Comparison of ENCODE assay signal across 37 cellular contexts in the genomic region with DNA sequence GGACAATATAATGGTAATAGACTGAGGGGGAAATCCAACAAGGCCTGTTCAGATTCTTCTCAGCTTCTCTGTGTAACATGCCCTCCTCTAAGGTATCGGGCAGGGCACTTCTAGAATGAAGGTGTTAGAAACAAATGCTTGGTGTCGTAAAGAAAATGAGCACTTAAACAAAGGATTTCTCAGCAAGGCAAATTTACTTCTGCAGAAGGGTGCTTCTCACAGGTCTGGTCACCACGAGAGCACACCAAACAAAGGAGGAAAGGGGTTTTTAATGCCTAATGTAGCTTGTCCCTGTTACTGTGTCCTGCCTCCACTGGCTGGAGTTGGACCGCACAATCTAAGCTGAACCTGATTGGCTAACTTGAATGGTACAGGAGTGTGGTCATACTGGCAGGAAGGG.
DNase-seq lines count a peak whose midpoint lies in the region; ATAC-seq, FAIRE-seq and TF ChIP-seq lines count a peak whose summit lies in the region.
"Had no signal": no experiment of that assay in that cellular context is flagged by ENCODE, and none has a peak within 500 bp of the region (broad histone marks: within the 10 kb centered on the region; RNA-seq: fewer than 3 reads in every experiment).

No MANE protein-coding gene starts in this region.

- H3K4me1 ChIP-seq in GM12878 (ENCODE audit: control insufficient read depth, insufficient read depth, low read length) (no peaks in the 10 kb centered on the region), endodermal cell (ENCODE audit: control insufficient read depth, insufficient read depth, low read length) (no peaks in the 10 kb centered on the region), mesendoderm (ENCODE audit: control insufficient read depth, low read depth, low read length) (no peaks in the 10 kb centered on the region)
- H3K4me1 ChIP-seq: A549; BE2C; BLaER1; BLaER1 treated with 17β-estradiol and CSF1 and Interleukin-3, amounts not matched to agents 10 nM and 100 nM; Caco-2 had no signal

- DNase-seq in GM12878 (ENCODE audit: low read depth, low spot score) (no peak), endodermal cell (no peak), mesendoderm (peak; percentile 9), urothelium cell line (ENCODE audit: low spot score) (no peak), NCI-H2196 (lab: John Stamatoyannopoulos, UW; ENCODE audit: unreplicated experiment) (no peak), mesothelial cell of epicardium (ENCODE audit: low spot score in 2 of 2, unreplicated experiment in 2 of 2) (no peak), H7 (no peak)
- DNase-seq: 8988T; ACHN; AML-193; BE2C; C1 segment of cervical spinal cord; Caco-2; Calu3; CD4-positive, alpha-beta memory T cell; CD4-positive, alpha-beta T cell; CD4-positive, CD25-positive, alpha-beta regulatory T cell; CD8-positive, alpha-beta memory T cell; CD8-positive, alpha-beta T cell; COR-L47; DMS 273 treated with DMSO at 0.1 percent for 48 hours; DMS153; DMS53; DMS79; DMS79 treated with DMSO at 0.1 percent for 48 hours; DND-41; EL had no signal

- H3K18ac ChIP-seq in mesendoderm (ENCODE audit: low read length) = no peak overlapping the region

- RAD21 ChIA-PET in GM12878 (lab: Charles Lee; ENCODE audit: unreplicated experiment) = no interaction called here

- peaks cover 54% of the 10 kb centered on the region for H3K9me3 Mint-ChIP-seq in endodermal cell
- peaks cover 57% of the 10 kb centered on the region for H3K9me3 Mint-ChIP-seq in mesothelial cell of epicardium

- no peak overlapping the region for H2BK5ac ChIP-seq in mesendoderm (ENCODE audit: low read length)

- H3K36me3 ChIP-seq in GM12878 (ENCODE audit: control insufficient read depth in 2 of 2, insufficient read depth in 2 of 2, low read length in 1 of 2) (no peaks in the 10 kb centered on the region), endodermal cell (ENCODE audit: control insufficient read depth, insufficient read depth, low read length) (no peaks in the 10 kb centered on the region), mesendoderm (ENCODE audit: control insufficient read depth, insufficient read depth, low read length) (no peaks in the 10 kb centered on the region), H7 (replicated peaks; ENCODE audit: control insufficient read depth, insufficient read depth, low read length) (no peaks in the 10 kb centered on the region)
- H3K36me3 ChIP-seq: BE2C; BLaER1; BLaER1 treated with 17β-estradiol and CSF1 and Interleukin-3, amounts not matched to agents 10 nM and 100 nM had no signal

- H2AK5ac ChIP-seq in mesendoderm (ENCODE audit: low read length) = no peak overlapping the region

- POLR2A ChIA-PET in GM12878 (lab: Charles Lee) = no interaction called here

- H3K4me3 ChIP-seq in GM12878 (no peak overlapping the region), endodermal cell (ENCODE audit: low read length) (peak overlapping the region; percentile 5), mesendoderm (ENCODE audit: low read length) (no peak overlapping the region), H7 (ENCODE audit: insufficient read depth, low read depth, low read length) (no peak overlapping the region)
- H3K4me3 ChIP-seq: A549; BLaER1; BLaER1 treated with 17β-estradiol and CSF1 and Interleukin-3, amounts not matched to agents 10 nM and 100 nM had no signal

- SMC1A ChIA-PET in GM12878 (lab: Charles Lee; ENCODE audit: uncharacterized antibody, unreplicated experiment) = interaction anchor here (1.8 kb wide), 1 partner anchor 39 kb away, joined by 4 read pairs; no protein-coding TSS in a partner anchor

- H3K27me3 Mint-ChIP-seq in endodermal cell (ENCODE audit: insufficient read depth) (peaks cover 3% of the 10 kb centered on the region), mesothelial cell of epicardium (ENCODE audit: low read depth) (no peaks in the 10 kb centered on the region)
- H3K27me3 Mint-ChIP-seq: B cell; CD4-positive, alpha-beta memory T cell; CD4-positive, alpha-beta T cell; CD4-positive, CD25-positive, alpha-beta regulatory T cell had no signal

- CTCF ChIA-PET in GM12878 (lab: Yijun Ruan, JAX) = no interaction called here

- H2BK120ac ChIP-seq in mesendoderm (ENCODE audit: low read depth, low read length) = no peak overlapping the region

- H3K79me2 ChIP-seq in GM12878 (ENCODE audit: control insufficient read depth, insufficient read depth, low read length) = no peaks in the 10 kb centered on the region
- no peaks in the 10 kb centered on the region for H3K79me2 ChIP-seq in mesendoderm (ENCODE audit: control insufficient read depth, insufficient read depth, low read length)

- WGBS in GM12878 (ENCODE audit: insufficient coverage, insufficient replicate concordance, low lambda C conversion rate, missing lambda C conversion rate) = 49% methylated on average over 4 of the region's 4 CpGs
- WGBS in endodermal cell (ENCODE audit: insufficient coverage in 1 of 2, insufficient read length in 1 of 2), 2 experiments = 78 to 100% methylated on average over 3 to 4 of the region's 4 CpGs
- WGBS in mesendoderm (ENCODE audit: extremely low coverage, insufficient coverage, low lambda C conversion rate) = no CpG with 5 or more reads among the region's 4 CpGs

- peaks cover 2% of the 10 kb centered on the region for H3K36me3 Mint-ChIP-seq in endodermal cell (ENCODE audit: low read depth)
- H3K36me3 Mint-ChIP-seq in mesothelial cell of epicardium = no peaks in the 10 kb centered on the region
- H3K36me3 Mint-ChIP-seq: CD14-positive monocyte; CD4-positive, CD25-positive, alpha-beta regulatory T cell; CD8-positive, alpha-beta memory T cell; CD8-positive, alpha-beta T cell had no signal

- H4K5ac ChIP-seq in mesendoderm (ENCODE audit: low read length) = no peak overlapping the region

- H3K27ac ChIP-seq in GM12878 (ENCODE audit: control insufficient read depth, insufficient read depth) (no peak overlapping the region), endodermal cell (ENCODE audit: low read depth, low read length) (no peak overlapping the region), mesendoderm (ENCODE audit: low read depth, low read length) (no peak overlapping the region)
- H3K27ac ChIP-seq: 22Rv1; A549; BLaER1; BLaER1 treated with 17β-estradiol and CSF1 and Interleukin-3, amounts not matched to agents 10 nM and 100 nM; C4-2B had no signal

- H3K27ac Mint-ChIP-seq in endodermal cell = no peak overlapping the region
- no peak overlapping the region for H3K27ac Mint-ChIP-seq in mesothelial cell of epicardium
- H3K27ac Mint-ChIP-seq: B cell; CD14-positive monocyte; CD4-positive, alpha-beta memory T cell; CD4-positive, alpha-beta T cell; CD4-positive, CD25-positive, alpha-beta regulatory T cell; CD8-positive, alpha-beta memory T cell; CD8-positive, alpha-beta T cell had no signal

- no peaks in the 10 kb centered on the region for H4K20me1 ChIP-seq in GM12878 (ENCODE audit: control insufficient read depth, insufficient read depth)
- H4K20me1 ChIP-seq: BLaER1; BLaER1 treated with 17β-estradiol and CSF1 and Interleukin-3, amounts not matched to agents 10 nM and 100 nM had no signal

- H3K23ac ChIP-seq in mesendoderm (ENCODE audit: low read length) = no peak overlapping the region

- no peak for TF ChIP-seq CTCF in GM12878 (IDR thresholded peaks at IDR 0.05 in 2 of 3, conservative IDR thresholded peaks at IDR 0.05 in 1 of 3; ENCODE audit: control insufficient read depth in 2 of 3, extremely low read depth in 1 of 3, insufficient read depth in 1 of 3, low read depth in 3 of 3, low read length in 3 of 3)
- TF ChIP-seq CTCF in endodermal cell (conservative IDR thresholded peaks at IDR 0.05) = no peak
- no peak for TF ChIP-seq CTCF in mesothelial cell of epicardium (IDR thresholded peaks at IDR 0.05; ENCODE audit: unreplicated experiment)

- no peak overlapping the region for H3K4me3 Mint-ChIP-seq in endodermal cell
- no peak overlapping the region for H3K4me3 Mint-ChIP-seq in mesothelial cell of epicardium
- H3K4me3 Mint-ChIP-seq: B cell; CD14-positive monocyte; CD4-positive, alpha-beta memory T cell; CD4-positive, alpha-beta T cell; CD4-positive, CD25-positive, alpha-beta regulatory T cell; CD8-positive, alpha-beta memory T cell; CD8-positive, alpha-beta T cell had no signal

- H3K9me3 ChIP-seq in GM12878 (replicated peaks; ENCODE audit: control insufficient read depth, insufficient read depth, low read length) (peaks cover 3% of the 10 kb centered on the region; the same call in 2 of the 3 replicates), endodermal cell (ENCODE audit: control insufficient read depth, low read length) (peaks cover 59% of the 10 kb centered on the region)
- H3K9me3 ChIP-seq: BE2C had no signal

- H3K9ac ChIP-seq in GM12878 (ENCODE audit: control insufficient read depth, insufficient read depth, low read length) (no peak overlapping the region), endodermal cell (ENCODE audit: extremely low read depth, low read length, poor library complexity, severe bottlenecking) (no peak overlapping the region), mesendoderm (ENCODE audit: low read length) (no peak overlapping the region)
- H3K9ac ChIP-seq: BLaER1; BLaER1 treated with 17β-estradiol and CSF1 and Interleukin-3, amounts not matched to agents 10 nM and 100 nM had no signal

- in situ Hi-C loops in GM12878 (cut with MboI) = no loop called here

- no peak for TF ChIP-seq EP300 in GM12878 (IDR thresholded peaks at IDR 0.05; ENCODE audit: borderline replicate concordance in 1 of 2, control insufficient read depth in 1 of 2, low read depth in 2 of 2, low read length in 2 of 2)

- H3K4ac ChIP-seq in mesendoderm (ENCODE audit: low read depth, low read length) = no peak overlapping the region

- no peaks in the 10 kb centered on the region for H3K27me3 ChIP-seq in GM12878 (replicated peaks in 1 of 2; ENCODE audit: control insufficient read depth in 2 of 2, insufficient read depth in 2 of 2, low read length in 1 of 2)
- no peaks in the 10 kb centered on the region for H3K27me3 ChIP-seq in endodermal cell (ENCODE audit: control insufficient read depth, insufficient read depth, low read length, poor library complexity, severe bottlenecking)
- H3K27me3 ChIP-seq in mesendoderm (ENCODE audit: insufficient read depth, low read length, poor library complexity) = no peaks in the 10 kb centered on the region
- no peaks in the 10 kb centered on the region for H3K27me3 ChIP-seq in H7 (ENCODE audit: control insufficient read depth, insufficient read depth, low read length)
- H3K27me3 ChIP-seq: BE2C; BLaER1; BLaER1 treated with 17β-estradiol and CSF1 and Interleukin-3, amounts not matched to agents 10 nM and 100 nM had no signal

- TF ChIP-seq POLR2A in GM12878 (IDR thresholded peaks at IDR 0.05; ENCODE audit: low read depth, low read length) = no peak

- H2AFZ ChIP-seq in GM12878 (ENCODE audit: control insufficient read depth, low read depth, low read length) = no peak overlapping the region

- TF ChIP-seq RAD21 in GM12878 (IDR thresholded peaks at IDR 0.05; ENCODE audit: insufficient read depth, low read depth, low read length) = no peak

- FAIRE-seq in GM12878 (lab: Jason Lieb, UNC) (no peak), urothelium cell line (lab: Jason Lieb, UNC) (peak; percentile 44)
- FAIRE-seq: A204.1, A549, D721Med had no signal

- no peak overlapping the region for H4K8ac ChIP-seq in mesendoderm (ENCODE audit: low read depth, low read length)

- no peaks in the 10 kb centered on the region for H3K79me1 ChIP-seq in mesendoderm (ENCODE audit: low read length)

- ATAC-seq in GM12878 (no peak), HG03460 (IDR thresholded peaks at IDR 0.05; ENCODE audit: unreplicated experiment) (no peak)
- ATAC-seq: A549; CD8-positive, alpha-beta T cell had no signal

- H3K4me2 ChIP-seq in GM12878 (ENCODE audit: control insufficient read depth, insufficient read depth) (no peak overlapping the region), mesendoderm (ENCODE audit: low read length) (no peak overlapping the region)
- H3K4me2 ChIP-seq: A549; BLaER1; BLaER1 treated with 17β-estradiol and CSF1 and Interleukin-3, amounts not matched to agents 10 nM and 100 nM had no signal

- no peak overlapping the region for H3K56ac ChIP-seq in mesendoderm (ENCODE audit: low read length)

- intact Hi-C loops in GM12878 (cut with micrococcal nuclease; ENCODE audit: unreplicated experiment) = no loop called here

- no TSS peak for BruUV-seq in GM12878 (replicated peaks; lab: Mats Ljungman, UMichigan)

- H2BK15ac ChIP-seq in mesendoderm (replicated peaks; ENCODE audit: low read depth) = no peak overlapping the region

- H3K4me1 Mint-ChIP-seq in endodermal cell = no peaks in the 10 kb centered on the region
- H3K4me1 Mint-ChIP-seq in mesothelial cell of epicardium = no peaks in the 10 kb centered on the region
- H3K4me1 Mint-ChIP-seq: B cell; CD14-positive monocyte; CD4-positive, alpha-beta memory T cell; CD4-positive, CD25-positive, alpha-beta regulatory T cell; CD8-positive, alpha-beta memory T cell had no signal
